Comparison of ENCODE assay signal across 8 cellular contexts in genomic region chr2:46776687-46777327, GRCh38.
DNase-seq lines count a peak whose midpoint lies in the region; ATAC-seq, FAIRE-seq and TF ChIP-seq lines count a peak whose summit lies in the region.

No MANE protein-coding gene starts in this region.

- no peak overlapping the region for H3K4me2 ChIP-seq in K562 (ENCODE audit: insufficient read depth, low read length)

- H3K36me3 ChIP-seq in K562 (ENCODE audit: control insufficient read depth, insufficient read depth, low read length): no peaks in the 10 kb centered on the region

- ATAC-seq in K562: peak; percentile 77
- no peak for ATAC-seq in HG02981 (IDR thresholded peaks at IDR 0.05; ENCODE audit: unreplicated experiment)
- ATAC-seq in GM19328 (IDR thresholded peaks at IDR 0.05; ENCODE audit: unreplicated experiment): no peak

- H3K9me1 ChIP-seq in K562 (ENCODE audit: control insufficient read depth, insufficient read depth, low read length): no peaks in the 10 kb centered on the region

- H2AFZ ChIP-seq in K562 (ENCODE audit: low read depth, low read length): no peak overlapping the region

- TF ChIP-seq EP300 in Ishikawa (IDR thresholded peaks at IDR 0.05; ENCODE audit: borderline replicate concordance) (no peak), K562 (IDR thresholded peaks at IDR 0.05; ENCODE audit: low read length) (no peak)

- peak; percentile 79 for FAIRE-seq in K562 (lab: Jason Lieb, UNC)

- in situ Hi-C loops in K562 (cut with MboI): loop anchor here (5.0 kb wide), 1 partner anchor 120 kb away; no protein-coding TSS in a partner anchor

- TF ChIP-seq POLR2A in K562 (conservative IDR thresholded peaks at IDR 0.05): no peak

- intact Hi-C loops in K562 (cut with micrococcal nuclease): loop anchor here (1.0 to 10.0 kb wide), 3 partner anchors 99 to 782 kb away; no protein-coding TSS in a partner anchor

- H4K20me1 ChIP-seq in K562 (replicated peaks; ENCODE audit: control insufficient read depth, insufficient read depth, low read length): no peaks in the 10 kb centered on the region

- POLR2A ChIA-PET in K562 (lab: Yijun Ruan, JAX): no interaction called here

- H3K27me3 ChIP-seq in K562 (ENCODE audit: control insufficient read depth in 2 of 2, insufficient read depth in 2 of 2, low read length in 2 of 2): peaks cover 10 to 29% of the 10 kb centered on the region in 2 experiments; a peak in 4 of 5 replicates

- H3K4me1 ChIP-seq in K562 (replicated peaks in 1 of 2; ENCODE audit: control insufficient read depth in 2 of 2, insufficient read depth in 2 of 2, low read length in 2 of 2): no peaks in the 10 kb centered on the region

- WGBS in K562 (ENCODE audit: insufficient coverage, low coverage, missing lambda C conversion rate): 14% methylated on average over 10 of the region's 10 CpGs

- H3K27ac ChIP-seq in K562 (ENCODE audit: extremely low read depth, low read depth, low read length): no peak overlapping the region

- H3K9me3 ChIP-seq in K562 (replicated peaks; ENCODE audit: control insufficient read depth, insufficient read depth, low read depth, low read length): no peaks in the 10 kb centered on the region

- peak; percentile 73 to 88 (median 75) for TF ChIP-seq CTCF in K562 (IDR thresholded peaks at IDR 0.05 in 2 of 3, conservative IDR thresholded peaks at IDR 0.05 in 1 of 3; ENCODE audit: insufficient read depth in 2 of 3, low read depth in 1 of 3, low read length in 3 of 3)

- CTCF ChIA-PET in K562 (lab: Yijun Ruan, JAX; ENCODE audit: low intra/inter-chr PET ratio): interaction anchor here (0.9 kb wide), 1 partner anchor 121 kb away, joined by 3 read pairs; no protein-coding TSS in a partner anchor

- no TSS peak for BruUV-seq in K562 (replicated peaks; lab: Mats Ljungman, UMichigan)

- TF ChIP-seq RAD21 in Ishikawa (IDR thresholded peaks at IDR 0.05; ENCODE audit: low read depth) (peak; percentile 74), K562 (CRISPR knock-in tag; conservative IDR thresholded peaks at IDR 0.05 in 1 of 2, IDR thresholded peaks at IDR 0.05 in 1 of 2) (peak; percentile 70 to 85)

- no peaks in the 10 kb centered on the region for H3K79me2 ChIP-seq in K562 (ENCODE audit: control insufficient read depth, insufficient read depth, low read length)

- DNase-seq in DMS53 treated with DMSO at 0.1 percent for 48 hours (lab: John Stamatoyannopoulos, UW; ENCODE audit: unreplicated experiment) (peak; percentile 41), SKM-1 (lab: John Stamatoyannopoulos, UW; ENCODE audit: unreplicated experiment) (peak; percentile 29), K562 (ENCODE audit: extremely low read depth in 1 of 4, low spot score in 3 of 4) (peak; percentile 31 to 74 (median 49)), kidney tubule cell (ENCODE audit: low spot score) (peak; percentile 55)
- DNase-seq in stimulated activated CD8-positive, alpha-beta memory T cell treated with anti-CD3 and anti-CD28 coated beads, Interleukin-15, amount 100 ng/mL, for 1 hour (ENCODE audit: low read depth): peak; percentile 24

- H3K9ac ChIP-seq in K562 (ENCODE audit: insufficient read depth in 1 of 2, low read depth in 2 of 2, low read length in 2 of 2): no peak overlapping the region

- H3K4me3 ChIP-seq in K562: no peak overlapping the region

TF ChIP-seq in Ishikawa, 13 proteins besides CTCF, POLR2A, EP300 and RAD21 (continues in another document):
- TF ChIP-seq TCF12 (IDR thresholded peaks at IDR 0.05; ENCODE audit: low read depth) (no peak), EGR1 (IDR thresholded peaks at IDR 0.05) (no peak), FOXM1 (IDR thresholded peaks at IDR 0.05; ENCODE audit: borderline replicate concordance, low read depth) (no peak), REST (IDR thresholded peaks at IDR 0.05; ENCODE audit: low read depth) (no peak), TAF1 (IDR thresholded peaks at IDR 0.05; ENCODE audit: low read depth) (no peak), CREB1 (IDR thresholded peaks at IDR 0.05; ENCODE audit: low read depth) (no peak), TEAD4 (IDR thresholded peaks at IDR 0.05) (no peak), CEBPB (IDR thresholded peaks at IDR 0.05) (no peak), YY1 (IDR thresholded peaks at IDR 0.05; ENCODE audit: low read depth) (no peak), NFIC (IDR thresholded peaks at IDR 0.05) (no peak), MAX (IDR thresholded peaks at IDR 0.05) (no peak), ZBTB7A (IDR thresholded peaks at IDR 0.05; ENCODE audit: low read depth) (no peak)

TF ChIP-seq in K562, 482 proteins besides CTCF, POLR2A, EP300 and RAD21:
- no peak for TF ChIP-seq THAP12 (CRISPR knock-in tag; IDR thresholded peaks at IDR 0.05)
- no peak for TF ChIP-seq BMI1 (IDR thresholded peaks at IDR 0.05; ENCODE audit: low read length)
- TF ChIP-seq CTCFL (IDR thresholded peaks at IDR 0.05; ENCODE audit: borderline replicate concordance, insufficient read depth, low read depth, low read length, poor library complexity, severe bottlenecking): peak; percentile 44
- TF ChIP-seq DEAF1 (CRISPR knock-in tag; IDR thresholded peaks at IDR 0.05): peak; percentile 60
- TF ChIP-seq SMARCE1 (IDR thresholded peaks at IDR 0.05): no peak
- TF ChIP-seq FOSL1 (tag; conservative IDR thresholded peaks at IDR 0.05): peak; percentile 21; the same call in 1 of the 2 replicates
- TF ChIP-seq JUND (IDR thresholded peaks at IDR 0.05; ENCODE audit: borderline replicate concordance, low read depth, low read length): peak; percentile 40; the same call in 1 of the 2 replicates
- peak; percentile 17; the same call in 1 of the 3 replicates for TF ChIP-seq JUND (tag; IDR thresholded peaks at IDR 0.05; ENCODE audit: borderline replicate concordance, low read depth, low read length)
- TF ChIP-seq SMC3 (conservative IDR thresholded peaks at IDR 0.05; ENCODE audit: insufficient read depth, low read depth, low read length): peak; percentile 54; the same call in 1 of the 2 replicates
TF ChIP-seq in K562: peak in this region for 5.
